10 cellular contexts compared by ENCODE assay signal in genomic region chr1:39690943-39691382, GRCh38. TPM values are rescaled to one million over a fixed set of nuclear protein-coding genes. Genes with fewer than 3 reads are reported as not detected.
DNase-seq lines count a peak whose midpoint lies in the region; ATAC-seq and TF ChIP-seq lines count a peak whose summit lies in the region.
"Had no signal": no experiment of that assay in that cellular context is flagged by ENCODE, and none has a peak within 500 bp of the region (broad histone marks: within the 10 kb centered on the region; RNA-seq: fewer than 3 reads in every experiment).

No MANE protein-coding gene starts in this region.

- ATAC-seq in left cardiac atrium, result no peak
- ATAC-seq in GM21515 (IDR thresholded peaks at IDR 0.05; ENCODE audit: unreplicated experiment), result no peak

- H3K27me3 Mint-ChIP-seq in activated naive CD8-positive, alpha-beta T cell, result peaks cover 2% of the 10 kb centered on the region

- DNase-seq in left ventricle myocardium inferior (no peak), left cardiac atrium (no peak), HuH-7.5 (ENCODE audit: low spot score) (no peak)
- DNase-seq in central memory CD4-positive, alpha-beta T cell, result no peak

- TF ChIP-seq CTCF in left ventricle myocardium inferior (IDR thresholded peaks at IDR 0.05; ENCODE audit: borderline replicate concordance), result no peak

- H3K27me3 ChIP-seq in left ventricle myocardium inferior (ENCODE audit: low read depth), result peaks cover 92% of the 10 kb centered on the region
- H3K27me3 ChIP-seq in mononuclear cell (ENCODE audit: insufficient read depth, low read length), result peaks cover 69% of the 10 kb centered on the region

- H3K9me3 Mint-ChIP-seq in activated naive CD8-positive, alpha-beta T cell (ENCODE audit: low read depth), result no peaks in the 10 kb centered on the region

- H3K9me3 ChIP-seq in left ventricle myocardium inferior (replicated peaks) (no peaks in the 10 kb centered on the region), mononuclear cell (ENCODE audit: low read depth, low read length) (no peaks in the 10 kb centered on the region)

- intact Hi-C loops in left ventricle myocardium inferior (cut with micrococcal nuclease) (no loop called here), left cardiac atrium (cut with DNase I) (no loop called here)

- H3K4me1 ChIP-seq in left ventricle myocardium inferior, result peaks cover 33% of the 10 kb centered on the region
- peaks cover 21% of the 10 kb centered on the region for H3K4me1 ChIP-seq in mononuclear cell (ENCODE audit: insufficient read depth, low read length)
- no peaks in the 10 kb centered on the region for H3K4me1 ChIP-seq in urinary bladder (ENCODE audit: insufficient read depth)

- H3K27ac ChIP-seq in left ventricle myocardium inferior (replicated peaks) (no peak overlapping the region), urinary bladder (ENCODE audit: low read depth) (no peak overlapping the region)

- no peak overlapping the region for H3K27ac Mint-ChIP-seq in activated naive CD8-positive, alpha-beta T cell

- 11% methylated on average over 26 of the region's 26 CpGs for WGBS in urinary bladder

- H3K4me3 ChIP-seq in left ventricle myocardium inferior (peak overlapping the region; percentile 64), mononuclear cell (ENCODE audit: low read length) (peak overlapping the region; percentile 36), urinary bladder (ENCODE audit: low read depth, low read length) (peak overlapping the region; percentile 28)
- H3K4me3 ChIP-seq: lung had no signal

- peaks cover 50% of the 10 kb centered on the region for H3K4me1 Mint-ChIP-seq in activated naive CD8-positive, alpha-beta T cell (ENCODE audit: low read depth)

- H3K4me3 Mint-ChIP-seq in activated naive CD8-positive, alpha-beta T cell, result peak overlapping the region; percentile 85

- peaks cover 3% of the 10 kb centered on the region for H3K36me3 Mint-ChIP-seq in activated naive CD8-positive, alpha-beta T cell

- H3K36me3 ChIP-seq in left ventricle myocardium inferior (no peaks in the 10 kb centered on the region), urinary bladder (ENCODE audit: insufficient read depth) (no peaks in the 10 kb centered on the region)

RNA-seq across cellular contexts. Expression of gene HPCAL4, which starts 0.3 kb away (rescaled TPM):
- total RNA-seq in left ventricle myocardium inferior (0.88 TPM), left cardiac atrium (1 to 10 TPM in 1 of 2 donors, under 1 TPM in 1; 0.58 to 2.6 TPM), mononuclear cell (5.5 TPM), urinary bladder (2.5 TPM)
- polyA plus RNA-seq in urinary bladder, result 0.23 TPM

RNA-seq across cellular contexts. Expression of gene NT5C1A, which starts 19.1 kb away (rescaled TPM):
- total RNA-seq in left ventricle myocardium inferior (26.8 TPM), left cardiac atrium (10 to 100 TPM; 10.6 to 22.8 TPM), mononuclear cell (0.31 TPM), urinary bladder (2.1 TPM)
- polyA plus RNA-seq in urinary bladder, result 0.27 TPM
- total RNA-seq: lung, NCI-H460 had no signal
- polyA plus RNA-seq: lung had no signal

RNA-seq across cellular contexts. Expression of gene PPIE, which starts 47.7 kb away (rescaled TPM):
- total RNA-seq in left ventricle myocardium inferior, result 29.4 TPM
- total RNA-seq in left cardiac atrium, result 10 to 100 TPM; 26.4 to 30.8 TPM
- total RNA-seq in mononuclear cell, result 20.7 TPM
- total RNA-seq in urinary bladder, result 31.0 TPM
- 64.5 TPM for polyA plus RNA-seq in urinary bladder

RNA-seq across cellular contexts. Expression of gene HEYL, which starts 51.5 kb away (rescaled TPM):
- total RNA-seq in left ventricle myocardium inferior, result 21.2 TPM
- total RNA-seq in left cardiac atrium, result 10 to 100 TPM; 19.1 to 40.0 TPM
- not detected for total RNA-seq in mononuclear cell
- total RNA-seq in urinary bladder, result 7.9 TPM
- polyA plus RNA-seq in urinary bladder, result 7.2 TPM
